15 cellular contexts compared by ENCODE assay signal in genomic region chr9:129163753-129164152, GRCh38. TPM values are rescaled to one million over a fixed set of nuclear protein-coding genes. Genes with fewer than 3 reads are reported as not detected.
DNase-seq lines count a peak whose midpoint lies in the region; ATAC-seq and TF ChIP-seq lines count a peak whose summit lies in the region.
"Had no signal": no experiment of that assay in that cellular context is flagged by ENCODE, and none has a peak within 500 bp of the region (broad histone marks: within the 10 kb centered on the region; RNA-seq: fewer than 3 reads in every experiment).

No MANE protein-coding gene starts in this region.

- H3K27ac ChIP-seq in GM23248, result peak overlapping the region; percentile 33
- peak overlapping the region; percentile 61 for H3K27ac ChIP-seq in colonic mucosa
- peak overlapping the region; percentile 71 for H3K27ac ChIP-seq in mesodermal cell (ENCODE audit: low read depth, low read length, severe bottlenecking)
- peak overlapping the region; percentile 35 to 89 (median 79) for H3K27ac ChIP-seq in stomach

- DNase-seq in GM23248 (no peak), colonic mucosa (no peak), stomach (no peak), HEK293T (ENCODE audit: extremely low spot score) (no peak), OCI-M1 (lab: John Stamatoyannopoulos, UW) (no peak)
- DNase-seq: activated CD8-positive, alpha-beta memory T cell treated with anti-CD3 and anti-CD28 coated beads, Interleukin-2, amount 10 ng/mL, durations not matched to agents 7 days and 5 days; activated gamma-delta T cell; DMS 273 treated with DMSO at 0.1 percent for 48 hours; immature natural killer cell; NCI-H748 treated with DMSO at 0.1 percent for 48 hours; T-cell had no signal

- TF ChIP-seq CTCF in colonic mucosa (IDR thresholded peaks at IDR 0.05) (no peak), stomach (IDR thresholded peaks at IDR 0.05) (no peak)

- TF ChIP-seq EP300 in stomach (IDR thresholded peaks at IDR 0.05), result no peak

- no peaks in the 10 kb centered on the region for H3K9me2 ChIP-seq in GM23248 (ENCODE audit: insufficient read depth)

- H3K4me1 ChIP-seq in GM23248 (ENCODE audit: insufficient read depth), result peaks cover 33% of the 10 kb centered on the region
- peaks cover 10% of the 10 kb centered on the region for H3K4me1 ChIP-seq in colonic mucosa
- H3K4me1 ChIP-seq in mesodermal cell (ENCODE audit: control insufficient read depth, insufficient read depth, low read length, poor library complexity, severe bottlenecking), result peaks cover 36% of the 10 kb centered on the region
- peaks cover 40 to 58% (median 47%) of the 10 kb centered on the region in 4 donors for H3K4me1 ChIP-seq in stomach

- no peak overlapping the region for H2AFZ ChIP-seq in GM23248

- H3K4me3 ChIP-seq in GM23248, result no peak overlapping the region
- no peak overlapping the region for H3K4me3 ChIP-seq in colonic mucosa
- H3K4me3 ChIP-seq in mesodermal cell (ENCODE audit: extremely low read depth, insufficient read depth, low read length, poor library complexity, severe bottlenecking), result no peak overlapping the region
- H3K4me3 ChIP-seq in stomach, result no peak overlapping the region

- POLR2A ChIA-PET in HEK293T (lab: Yijun Ruan, JAX), result interaction anchor here (1.5 to 3.5 kb wide), 2 partner anchors 10 to 14 kb away, joined by 5 to 14 read pairs; partner anchors contain the start of gene IER5L

- H3K27me3 ChIP-seq in GM23248 (replicated peaks; ENCODE audit: insufficient read depth) (no peaks in the 10 kb centered on the region), colonic mucosa (no peaks in the 10 kb centered on the region), stomach (no peaks in the 10 kb centered on the region)

- no peaks in the 10 kb centered on the region for H3K79me2 ChIP-seq in GM23248 (ENCODE audit: insufficient read depth)

- H3K9me3 ChIP-seq in GM23248 (ENCODE audit: low read depth), result no peaks in the 10 kb centered on the region
- no peaks in the 10 kb centered on the region for H3K9me3 ChIP-seq in colonic mucosa
- H3K9me3 ChIP-seq in mesodermal cell (ENCODE audit: control insufficient read depth, low read length), result no peaks in the 10 kb centered on the region
- no peaks in the 10 kb centered on the region for H3K9me3 ChIP-seq in stomach

- ATAC-seq in GM21737 (IDR thresholded peaks at IDR 0.05; ENCODE audit: unreplicated experiment) (no peak), HG03442 (IDR thresholded peaks at IDR 0.05; ENCODE audit: unreplicated experiment) (no peak)
- ATAC-seq: activated CD8-positive, alpha-beta memory T cell treated with anti-CD3 and anti-CD28 coated beads, Interleukin-2, amount 10 ng/mL, durations not matched to agents 7 days and 5 days; T-cell; WTC11 had no signal

- H3K9ac ChIP-seq in GM23248, result no peak overlapping the region
- H3K9ac ChIP-seq in colonic mucosa (ENCODE audit: low read depth in 2 of 2, low read length in 2 of 2), result peak overlapping the region; percentile 19 to 68

- in situ Hi-C loops in GM23248 (cut with MboI), result no loop called here

- CTCF ChIA-PET in HEK293T (lab: Yijun Ruan, JAX), result no interaction called here

- intact Hi-C loops in colonic mucosa (cut with DNase I) (no loop called here), stomach (cut with DNase I; ENCODE audit: low total_unique reads) (no loop called here)

- H3K4me2 ChIP-seq in GM23248 (ENCODE audit: unreplicated experiment), result no peak overlapping the region

- 66 to 75% methylated on average over 10 of the region's 10 CpGs for WGBS in GM23248 (ENCODE audit: low coverage in 1 of 2, low lambda C conversion rate in 2 of 2, missing lambda C conversion rate in 2 of 2), 2 experiments
- WGBS in mesodermal cell (ENCODE audit: insufficient coverage in 2 of 2), 2 experiments, result 91 to 92% methylated on average over 9 to 10 of the region's 10 CpGs
- 74 to 86% (median 80%) methylated on average over 6 to 10 of the region's 10 CpGs for WGBS in stomach, 5 donors

- no peaks in the 10 kb centered on the region for H4K20me1 ChIP-seq in GM23248 (ENCODE audit: insufficient read depth)

- H3F3A ChIP-seq in GM23248 (ENCODE audit: insufficient read depth), result peaks cover 11% of the 10 kb centered on the region; the same call in 1 of the 2 replicates

- H3K36me3 ChIP-seq in GM23248 (ENCODE audit: low read depth) (no peaks in the 10 kb centered on the region), colonic mucosa (no peaks in the 10 kb centered on the region), mesodermal cell (ENCODE audit: control insufficient read depth, insufficient read depth, low read length) (peaks cover 4% of the 10 kb centered on the region), stomach (no peaks in the 10 kb centered on the region)

- TF ChIP-seq POLR2A in stomach (IDR thresholded peaks at IDR 0.05), result no peak

TF ChIP-seq in HEK293T, 16 proteins besides CTCF, POLR2A, EP300 and RAD21:
- TF ChIP-seq ZNF384 (IDR thresholded peaks at IDR 0.05) (no peak), BHLHE40 (IDR thresholded peaks at IDR 0.05; ENCODE audit: borderline replicate concordance) (no peak), ARNT (IDR thresholded peaks at IDR 0.05) (no peak), SUZ12 (IDR thresholded peaks at IDR 0.05) (no peak), FOXM1 (IDR thresholded peaks at IDR 0.05; ENCODE audit: borderline replicate concordance) (no peak), CTBP1 (IDR thresholded peaks at IDR 0.05; ENCODE audit: borderline replicate concordance) (no peak), PKNOX1 (IDR thresholded peaks at IDR 0.05) (no peak), FOXA1 (IDR thresholded peaks at IDR 0.05) (no peak), HDGF (IDR thresholded peaks at IDR 0.05; ENCODE audit: borderline replicate concordance) (no peak), NFRKB (IDR thresholded peaks at IDR 0.05) (no peak), L3MBTL2 (conservative IDR thresholded peaks at IDR 0.05) (no peak), LEF1 (IDR thresholded peaks at IDR 0.05; ENCODE audit: borderline replicate concordance) (no peak), ELF4 (IDR thresholded peaks at IDR 0.05) (no peak), TARDBP (IDR thresholded peaks at IDR 0.05) (no peak), SP1 (IDR thresholded peaks at IDR 0.05) (no peak), FOXK2 (IDR thresholded peaks at IDR 0.05) (no peak)

RNA-seq across cellular contexts. Expression of gene IER5L, which starts 14.3 kb away (rescaled TPM):
- total RNA-seq in GM23248 (2014; rRNA removed; shearing (Covaris generic)), result 69.4 and 81.7 TPM in 2 replicates
- 4.0 and 4.3 TPM in 2 replicates for polyA plus RNA-seq in GM23248 (2016; fragmentation: Nextera tagmentation; extraction: Ambion mirVana)
- total RNA-seq in colonic mucosa, result 1 to 10 TPM; 9.1 to 9.6 TPM
- 75.6 TPM for polyA plus RNA-seq in mesodermal cell (2013, experiment 1 of 2)
- 55.6 TPM for polyA plus RNA-seq in mesodermal cell (2013, experiment 2 of 2)
- total RNA-seq in stomach, result 10 to 100 TPM in 1 of 5 donors, 1 to 10 TPM in 4; 2.6 to 30.4 (median 4.5) TPM
- polyA plus RNA-seq in stomach, result 10 to 100 TPM in 2 of 3 donors, 1 to 10 TPM in 1; 7.2 to 25.1 (median 17.0) TPM

RNA-seq across cellular contexts. Expression of gene PTPA, which starts 52.5 kb away (rescaled TPM):
- total RNA-seq in GM23248 (2014; rRNA removed; shearing (Covaris generic)), result 96.9 and 113 TPM in 2 replicates
- polyA plus RNA-seq in GM23248 (2016; fragmentation: Nextera tagmentation; extraction: Ambion mirVana) (59.9 and 60.8 TPM in 2 replicates), stomach (100 to 1,000 TPM in 1 of 3 donors, 10 to 100 TPM in 2; 69.2 to 111 (median 77.9) TPM)
- total RNA-seq in colonic mucosa (100 to 1,000 TPM in 1 of 2 donors, 10 to 100 TPM in 1; 94.5 to 142 TPM), stomach (100 to 1,000 TPM in 1 of 5 donors, 10 to 100 TPM in 4; 12.3 to 118 (median 48.8) TPM)
- polyA plus RNA-seq in mesodermal cell (2013, experiment 1 of 2), result 128 TPM
- polyA plus RNA-seq in mesodermal cell (2013, experiment 2 of 2), result 108 TPM

RNA-seq across cellular contexts. Expression of gene CRAT, which starts 53.2 kb away (rescaled TPM):
- total RNA-seq in GM23248 (2014; rRNA removed; shearing (Covaris generic)), result 51.5 and 55.4 TPM in 2 replicates
- polyA plus RNA-seq in GM23248 (2016; fragmentation: Nextera tagmentation; extraction: Ambion mirVana) (61.4 and 66.0 TPM in 2 replicates), stomach (10 to 100 TPM; 25.8 to 28.5 (median 28.1) TPM)
- total RNA-seq in colonic mucosa (10 to 100 TPM; 62.3 to 78.3 TPM), stomach (10 to 100 TPM; 13.0 to 92.2 (median 49.6) TPM)
- polyA plus RNA-seq in mesodermal cell (2013, experiment 1 of 2), result 27.2 TPM
- 24.9 TPM for polyA plus RNA-seq in mesodermal cell (2013, experiment 2 of 2)
